13 cellular contexts compared by ENCODE assay signal in the genomic region with DNA sequence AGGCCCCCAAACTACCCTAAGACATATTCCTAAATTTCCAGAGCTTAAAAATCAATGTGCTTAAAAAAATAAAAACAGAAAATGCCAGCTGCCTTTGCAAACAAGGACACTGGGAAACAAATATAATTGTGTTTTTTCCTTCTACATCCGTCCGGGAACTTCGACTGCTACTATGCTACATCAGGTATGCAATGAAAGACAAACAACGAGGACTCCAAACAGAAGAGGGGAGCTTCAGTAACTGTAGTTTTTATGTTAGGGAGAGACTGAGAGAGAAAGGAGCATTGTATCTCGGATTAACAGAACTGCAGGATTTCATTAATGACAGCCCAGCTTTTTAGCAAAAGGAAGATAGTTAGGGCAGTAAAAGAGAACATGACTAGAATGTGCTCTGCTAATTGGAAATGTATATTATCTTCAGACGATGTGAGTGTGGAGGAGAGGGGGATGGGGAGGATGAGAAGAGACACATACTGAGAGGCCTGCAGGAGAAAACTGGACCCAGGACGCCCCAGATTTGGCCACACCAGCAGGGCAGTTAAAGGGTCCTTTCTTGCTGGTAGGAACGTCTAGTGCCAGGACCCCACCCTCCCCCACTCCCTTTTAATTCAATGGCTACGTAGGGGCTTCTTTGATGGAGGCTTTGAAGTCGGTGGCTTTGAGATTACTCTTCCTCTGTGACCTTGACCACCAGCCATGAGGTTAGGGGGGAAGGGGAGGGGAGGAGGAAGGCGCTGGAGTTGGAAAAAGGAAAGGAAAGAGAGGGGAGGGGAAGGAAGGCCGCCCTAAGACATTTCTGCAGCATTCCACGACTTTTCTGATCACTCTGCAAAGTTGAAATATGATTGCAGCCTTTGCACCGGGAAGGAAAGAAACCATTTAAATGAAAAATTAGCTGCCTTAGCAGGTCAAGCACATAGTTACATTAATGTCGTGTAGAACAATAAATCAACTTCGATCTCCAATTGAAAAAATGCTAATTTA.
DNase-seq lines count a peak whose midpoint lies in the region; ATAC-seq and TF ChIP-seq lines count a peak whose summit lies in the region.
"Had no signal": no experiment of that assay in that cellular context is flagged by ENCODE, and none has a peak within 500 bp of the region (broad histone marks: within the 10 kb centered on the region; RNA-seq: fewer than 3 reads in every experiment).

No MANE protein-coding gene starts in this region.

- no peaks in the 10 kb centered on the region for H3K9me3 ChIP-seq in NT2/D1 (ENCODE audit: insufficient read depth, low read length)
- H3K9me3 ChIP-seq in esophagus muscularis mucosa = no peaks in the 10 kb centered on the region
- no peaks in the 10 kb centered on the region for H3K9me3 ChIP-seq in suprapubic skin
- H3K9me3 ChIP-seq: mucosa of descending colon had no signal

- no peak for ATAC-seq in GM18868 (IDR thresholded peaks at IDR 0.05; ENCODE audit: unreplicated experiment)
- ATAC-seq: mucosa of descending colon had no signal

- intact Hi-C loops in esophagus muscularis mucosa (cut with DNase I) = no loop called here

- H3K27me3 ChIP-seq in NT2/D1 (ENCODE audit: insufficient read depth, insufficient read length) = no peaks in the 10 kb centered on the region
- no peaks in the 10 kb centered on the region for H3K27me3 ChIP-seq in esophagus muscularis mucosa
- H3K27me3 ChIP-seq in suprapubic skin = peaks cover 5% of the 10 kb centered on the region

- H3K4me3 ChIP-seq in NT2/D1 (ENCODE audit: insufficient read length, low read depth) (peak overlapping the region; percentile 9), esophagus muscularis mucosa (peak overlapping the region; percentile 40 to 58 (median 50)), suprapubic skin (peak overlapping the region; percentile 34)
- H3K4me3 ChIP-seq: mucosa of descending colon had no signal

- H3K9ac ChIP-seq in NT2/D1 (ENCODE audit: insufficient read length, low read depth) = no peak overlapping the region

- WGBS in esophagus muscularis mucosa = 28% methylated on average over 16 of the region's 16 CpGs
- 34% methylated on average over 16 of the region's 16 CpGs for WGBS in suprapubic skin

- TF ChIP-seq POLR2A in esophagus muscularis mucosa (IDR thresholded peaks at IDR 0.05; ENCODE audit: low read depth) (no peak), suprapubic skin (IDR thresholded peaks at IDR 0.05) (no peak)

- H3K36me3 ChIP-seq in NT2/D1 (ENCODE audit: insufficient read depth, insufficient read length, low read length) (no peaks in the 10 kb centered on the region), esophagus muscularis mucosa (no peaks in the 10 kb centered on the region), suprapubic skin (no peaks in the 10 kb centered on the region)

- H3K4me1 ChIP-seq in NT2/D1 (ENCODE audit: insufficient read depth, insufficient read length) (no peaks in the 10 kb centered on the region), esophagus muscularis mucosa (peaks cover 8 to 28% (median 18%) of the 10 kb centered on the region in 4 donors), suprapubic skin (peaks cover 10% of the 10 kb centered on the region)

- TF ChIP-seq CTCF in esophagus muscularis mucosa (IDR thresholded peaks at IDR 0.05) (no peak), suprapubic skin (IDR thresholded peaks at IDR 0.05) (no peak)

- peak overlapping the region in 2 of 4 donors; percentile 24 to 25 for H3K27ac ChIP-seq in esophagus muscularis mucosa (replicated peaks in 1 of 4)
- no peak overlapping the region for H3K27ac ChIP-seq in suprapubic skin

- TF ChIP-seq EP300 in esophagus muscularis mucosa (IDR thresholded peaks at IDR 0.05) = no peak
- no peak for TF ChIP-seq EP300 in suprapubic skin (IDR thresholded peaks at IDR 0.05)

- DNase-seq in NT2/D1 (ENCODE audit: low read depth, low spot score) (no peak), esophagus muscularis mucosa (ENCODE audit: extremely low spot score) (peak; percentile 78), medulla oblongata (ENCODE audit: extremely low spot score) (peak; percentile 46), suprapubic skin (ENCODE audit: low spot score in 2 of 2) (no peak), NCI-H1417 treated with DMSO at 0.1 percent for 48 hours (lab: John Stamatoyannopoulos, UW) (no peak), DMS153 (lab: John Stamatoyannopoulos, UW) (no peak), NCI-H774 (lab: John Stamatoyannopoulos, UW) (no peak)
- DNase-seq: activated CD4-positive, alpha-beta T cell treated with anti-CD3 and anti-CD28 coated beads for 4 hours; activated naive CD8-positive, alpha-beta T cell treated with anti-CD3 and anti-CD28 coated beads, Interleukin-2, amount 10 ng/mL, durations not matched to agents 7 days and 5 days; erythroblast; mucosa of descending colon; SIG-M5 had no signal

Comparison
In these comparisons a context has a peak if more than half of its experiments do, and no peak if none do; other contexts are left out.
1. DNase-seq: peak in esophagus muscularis mucosa (single experiment) and medulla oblongata (single experiment); none in NT2/D1 (single experiment), suprapubic skin (0 of 2), NCI-H1417 treated with DMSO at 0.1 percent for 48 hours (single experiment), DMS153 (single experiment) and NCI-H774 (single experiment).
2. Peak in every context shown above with its lines, with median percentiles within 50 percentile points of each other: H3K4me3 ChIP-seq.